11 cellular contexts compared by ENCODE assay signal in genomic region chr20:38151455-38151854, GRCh38. TPM values are rescaled to one million over a fixed set of nuclear protein-coding genes. Genes with fewer than 3 reads are reported as not detected.
A peak's percentile ranks its signal among the peaks of the same experiment; 100 is the strongest.
DNase-seq lines count a peak whose midpoint lies in the region; ATAC-seq, FAIRE-seq and TF ChIP-seq lines count a peak whose summit lies in the region.
"Had no signal": no experiment of that assay in that cellular context is flagged by ENCODE, and none has a peak within 500 bp of the region (broad histone marks: within the 10 kb centered on the region; RNA-seq: fewer than 3 reads in every experiment).

No MANE protein-coding gene starts in this region.

- H3K36me3 ChIP-seq in liver (ENCODE audit: control insufficient read depth in 4 of 4, insufficient read depth in 3 of 4, low read depth in 1 of 4, low read length in 3 of 4) (peaks cover 7 to 65% (median 50%) of the 10 kb centered on the region in 4 donors), spleen (peaks cover 0 to 57% (median 7%) of the 10 kb centered on the region in 6 donors)

- DNase-seq in GM19239 (ENCODE audit: insufficient read length, low spot score) (no peak), spleen (no peak), NCI-H1417 (lab: John Stamatoyannopoulos, UW) (no peak), islet precursor cell (no peak)
- no peak for DNase-seq in activated T-cell treated with anti-CD3 and anti-CD28 coated beads, Interleukin-2, amount 50 U/mL, for 24 hours
- DNase-seq: C1 segment of cervical spinal cord; stimulated activated CD4-positive, alpha-beta T cell treated with anti-CD3 and anti-CD28 coated beads, Interleukin-1b, Interleukin-23, amount 100 ng/mL, for 48 hours had no signal

- peak overlapping the region; percentile 70 to 78 for H3K9ac ChIP-seq in liver (ENCODE audit: low read depth in 1 of 2, low read length in 2 of 2)

- H3K36me3 Mint-ChIP-seq in activated T-cell treated with anti-CD3 and anti-CD28 coated beads, Interleukin-2, amount 50 U/mL, for 24 hours (ENCODE audit: low read depth): no peaks in the 10 kb centered on the region

- 70% methylated on average over 3 of the region's 3 CpGs for WGBS in liver
- 79 to 94% (median 84%) methylated on average over 3 of the region's 3 CpGs for WGBS in spleen, 5 donors

- no peak for ATAC-seq in HG02970 (IDR thresholded peaks at IDR 0.05; ENCODE audit: low FRiP score, unreplicated experiment)

- TF ChIP-seq CTCF in VCaP (conservative IDR thresholded peaks at IDR 0.05): no peak
- no peak for TF ChIP-seq CTCF in liver (IDR thresholded peaks at IDR 0.05; ENCODE audit: low read depth, low read length, missing input control)
- no peak for TF ChIP-seq CTCF in spleen (IDR thresholded peaks at IDR 0.05 in 8 of 11, conservative IDR thresholded peaks at IDR 0.05 in 3 of 11)

- intact Hi-C loops in spleen (cut with DNase I; ENCODE audit: low total_unique reads): no loop called here

- peak; percentile 85 for FAIRE-seq in GM19239 (lab: Jason Lieb, UNC)
- FAIRE-seq: G401.6 had no signal

- H3K9me3 ChIP-seq in liver (ENCODE audit: control insufficient read depth in 4 of 4, low read length in 3 of 4) (no peaks in the 10 kb centered on the region), spleen (no peaks in the 10 kb centered on the region)

- no peak for TF ChIP-seq POLR2A in spleen (IDR thresholded peaks at IDR 0.05)

- H3K4me1 ChIP-seq in liver (ENCODE audit: control insufficient read depth in 4 of 4, insufficient read depth in 4 of 4, low read length in 3 of 4) (peaks cover 2 to 84% (median 74%) of the 10 kb centered on the region in 4 donors), spleen (peaks cover 23 to 76% (median 44%) of the 10 kb centered on the region in 6 donors)

- H3K9me3 Mint-ChIP-seq in activated T-cell treated with anti-CD3 and anti-CD28 coated beads, Interleukin-2, amount 50 U/mL, for 24 hours: no peaks in the 10 kb centered on the region

- no peak overlapping the region for H3K27ac Mint-ChIP-seq in activated T-cell treated with anti-CD3 and anti-CD28 coated beads, Interleukin-2, amount 50 U/mL, for 24 hours

- no peak overlapping the region for H3K4me3 Mint-ChIP-seq in activated T-cell treated with anti-CD3 and anti-CD28 coated beads, Interleukin-2, amount 50 U/mL, for 24 hours

- H3K27me3 ChIP-seq in liver (ENCODE audit: control insufficient read depth in 4 of 4, insufficient read depth in 4 of 4, low read length in 3 of 4) (no peaks in the 10 kb centered on the region), spleen (replicated peaks in 1 of 7) (no peaks in the 10 kb centered on the region)

- H3K4me1 Mint-ChIP-seq in activated T-cell treated with anti-CD3 and anti-CD28 coated beads, Interleukin-2, amount 50 U/mL, for 24 hours (ENCODE audit: low read depth): peaks cover 17% of the 10 kb centered on the region

- TF ChIP-seq RAD21 in liver (IDR thresholded peaks at IDR 0.05): no peak

- H3K4me3 ChIP-seq in liver (ENCODE audit: low read depth in 1 of 3, low read length in 3 of 3) (no peak overlapping the region), spleen (no peak overlapping the region)

- H3K27me3 Mint-ChIP-seq in activated T-cell treated with anti-CD3 and anti-CD28 coated beads, Interleukin-2, amount 50 U/mL, for 24 hours: peaks cover 8% of the 10 kb centered on the region

- H3K27ac ChIP-seq in VCaP (peak overlapping the region; percentile 80), liver (ENCODE audit: low read depth in 1 of 2, low read length in 2 of 2) (peak overlapping the region; percentile 89 to 95), spleen (peak overlapping the region in 7 of 8 donors; percentile 65 to 87 (median 77))

TF ChIP-seq in liver, 16 proteins besides CTCF, POLR2A, EP300 and RAD21:
- TF ChIP-seq YY1 (IDR thresholded peaks at IDR 0.05) (no peak), SP1 (IDR thresholded peaks at IDR 0.05) (no peak), ATF3 (IDR thresholded peaks at IDR 0.05) (no peak), GABPA (IDR thresholded peaks at IDR 0.05 in 1 of 2, conservative IDR thresholded peaks at IDR 0.05 in 1 of 2) (no peak), JUND (IDR thresholded peaks at IDR 0.05) (no peak), FOXA2 (IDR thresholded peaks at IDR 0.05) (no peak), RXRA (IDR thresholded peaks at IDR 0.05) (no peak), TAF1 (conservative IDR thresholded peaks at IDR 0.05) (no peak), ZBTB33 (IDR thresholded peaks at IDR 0.05) (no peak), HNF4A (conservative IDR thresholded peaks at IDR 0.05) (no peak), HNF4G (IDR thresholded peaks at IDR 0.05) (no peak), NR2F2 (IDR thresholded peaks at IDR 0.05) (no peak), MAX (IDR thresholded peaks at IDR 0.05) (no peak), EGR1 (IDR thresholded peaks at IDR 0.05; ENCODE audit: low read depth in 2 of 2) (no peak), REST (IDR thresholded peaks at IDR 0.05) (no peak), FOXA1 (IDR thresholded peaks at IDR 0.05) (no peak)

RNA-seq across cellular contexts. Expression of gene TGM2, which starts 13.6 kb away (rescaled TPM):
- total RNA-seq in liver: 100 to 1,000 TPM; 120 to 260 TPM
- polyA plus RNA-seq in liver: 100 to 1,000 TPM; 106 to 375 TPM
- total RNA-seq in spleen: 100 to 1,000 TPM in 1 of 7 donors, 10 to 100 TPM in 6; 60.2 to 167 (median 87.6) TPM
- polyA plus RNA-seq in spleen: 10 to 100 TPM in 2 of 3 donors, 1 to 10 TPM in 1; 9.3 to 35.3 (median 19.8) TPM
